ENCODE assay signal across 15 cellular contexts in genomic region chr19:16030964-16031871, GRCh38. TPM values are rescaled to one million over a fixed set of nuclear protein-coding genes. Genes with fewer than 3 reads are reported as not detected.
DNase-seq lines count a peak whose midpoint lies in the region; ATAC-seq and TF ChIP-seq lines count a peak whose summit lies in the region.
"Had no signal": no experiment of that assay in that cellular context is flagged by ENCODE, and none has a peak within 500 bp of the region (broad histone marks: within the 10 kb centered on the region; RNA-seq: fewer than 3 reads in every experiment).

No MANE protein-coding gene starts in this region.

- no peak for TF ChIP-seq CTCF in osteoblast (IDR thresholded peaks at IDR 0.05; ENCODE audit: extremely low read depth, low read depth, low read length)
- TF ChIP-seq CTCF in spleen (IDR thresholded peaks at IDR 0.05 in 8 of 11, conservative IDR thresholded peaks at IDR 0.05 in 3 of 11): no peak
- no peak for TF ChIP-seq CTCF in smooth muscle cell (IDR thresholded peaks at IDR 0.05; ENCODE audit: borderline replicate concordance, insufficient read depth, poor library complexity, severe bottlenecking)

- intact Hi-C loops in dendritic cell treated with granulocyte-macrophage colony-stimulating factor and Interleukin-4, amounts not matched to agents 40 ng/mL and 50 ng/mL, for 4 days (cut with micrococcal nuclease): no loop called here
- intact Hi-C loops in spleen (cut with DNase I; ENCODE audit: low total_unique reads): no loop called here
- intact Hi-C loops in activated CD4-positive, alpha-beta T cell treated with anti-CD3 and anti-CD28 coated beads, Interleukin-2, amount 10 ng/mL, durations not matched to agents 24 days and 14 days (cut with micrococcal nuclease): no loop called here

- no peaks in the 10 kb centered on the region for H3K27me3 Mint-ChIP-seq in activated naive CD8-positive, alpha-beta T cell treated with anti-CD3 and anti-CD28 coated beads, Interleukin-2, amount 10 ng/mL, durations not matched to agents 7 days and 5 days
- no peaks in the 10 kb centered on the region for H3K27me3 Mint-ChIP-seq in activated naive CD8-positive, alpha-beta T cell treated with anti-CD3 and anti-CD28 coated beads, Interleukin-2, amount 50 U/mL, for 24 hours
- no peaks in the 10 kb centered on the region for H3K27me3 Mint-ChIP-seq in dendritic cell treated with granulocyte-macrophage colony-stimulating factor and Interleukin-4, amounts not matched to agents 40 ng/mL and 50 ng/mL, for 4 days
- H3K27me3 Mint-ChIP-seq in activated CD4-positive, alpha-beta T cell treated with anti-CD3 and anti-CD28 coated beads, Interleukin-2, amount 10 ng/mL, durations not matched to agents 24 days and 14 days: peaks cover 5% of the 10 kb centered on the region
- H3K27me3 Mint-ChIP-seq: CD8-positive, alpha-beta memory T cell had no signal

- no peaks in the 10 kb centered on the region for H4K20me1 ChIP-seq in osteoblast (ENCODE audit: insufficient read depth, low read length)
- H4K20me1 ChIP-seq in smooth muscle cell (ENCODE audit: low read depth): no peaks in the 10 kb centered on the region
- H4K20me1 ChIP-seq: BLaER1 had no signal

- no peaks in the 10 kb centered on the region for H3K27me3 ChIP-seq in osteoblast (ENCODE audit: insufficient read depth, low read length)
- H3K27me3 ChIP-seq in spleen (replicated peaks in 1 of 7): no peaks in the 10 kb centered on the region
- H3K27me3 ChIP-seq in smooth muscle cell (ENCODE audit: low read depth): no peaks in the 10 kb centered on the region
- H3K27me3 ChIP-seq: BLaER1 had no signal

- no peaks in the 10 kb centered on the region for H3K9me3 Mint-ChIP-seq in activated naive CD8-positive, alpha-beta T cell treated with anti-CD3 and anti-CD28 coated beads, Interleukin-2, amount 10 ng/mL, durations not matched to agents 7 days and 5 days
- H3K9me3 Mint-ChIP-seq in activated naive CD8-positive, alpha-beta T cell treated with anti-CD3 and anti-CD28 coated beads, Interleukin-2, amount 50 U/mL, for 24 hours: no peaks in the 10 kb centered on the region
- peaks cover 8% of the 10 kb centered on the region for H3K9me3 Mint-ChIP-seq in dendritic cell treated with granulocyte-macrophage colony-stimulating factor and Interleukin-4, amounts not matched to agents 40 ng/mL and 50 ng/mL, for 4 days
- H3K9me3 Mint-ChIP-seq in activated CD4-positive, alpha-beta T cell treated with anti-CD3 and anti-CD28 coated beads, Interleukin-2, amount 10 ng/mL, durations not matched to agents 24 days and 14 days: no peaks in the 10 kb centered on the region
- H3K9me3 Mint-ChIP-seq: CD8-positive, alpha-beta memory T cell had no signal

- H3K36me3 ChIP-seq in osteoblast (ENCODE audit: insufficient read depth, low read length) (no peaks in the 10 kb centered on the region), spleen (no peaks in the 10 kb centered on the region), smooth muscle cell (ENCODE audit: low read depth) (no peaks in the 10 kb centered on the region)
- H3K36me3 ChIP-seq: BLaER1 had no signal

- H3K4me1 Mint-ChIP-seq in activated naive CD8-positive, alpha-beta T cell treated with anti-CD3 and anti-CD28 coated beads, Interleukin-2, amount 10 ng/mL, durations not matched to agents 7 days and 5 days: no peaks in the 10 kb centered on the region
- H3K4me1 Mint-ChIP-seq in activated naive CD8-positive, alpha-beta T cell treated with anti-CD3 and anti-CD28 coated beads, Interleukin-2, amount 50 U/mL, for 24 hours: peaks cover 13% of the 10 kb centered on the region
- H3K4me1 Mint-ChIP-seq in dendritic cell treated with granulocyte-macrophage colony-stimulating factor and Interleukin-4, amounts not matched to agents 40 ng/mL and 50 ng/mL, for 4 days (ENCODE audit: low read depth): peaks cover 27% of the 10 kb centered on the region
- H3K4me1 Mint-ChIP-seq in activated CD4-positive, alpha-beta T cell treated with anti-CD3 and anti-CD28 coated beads, Interleukin-2, amount 10 ng/mL, durations not matched to agents 24 days and 14 days: no peaks in the 10 kb centered on the region

- 83 to 94% (median 90%) methylated on average over 9 to 13 of the region's 13 CpGs for WGBS in spleen, 5 donors
- WGBS in smooth muscle cell (ENCODE audit: low lambda C conversion rate): 80% methylated on average over 13 of the region's 13 CpGs

- H3K4me3 Mint-ChIP-seq in activated naive CD8-positive, alpha-beta T cell treated with anti-CD3 and anti-CD28 coated beads, Interleukin-2, amount 10 ng/mL, durations not matched to agents 7 days and 5 days: no peak overlapping the region
- no peak overlapping the region for H3K4me3 Mint-ChIP-seq in activated naive CD8-positive, alpha-beta T cell treated with anti-CD3 and anti-CD28 coated beads, Interleukin-2, amount 50 U/mL, for 24 hours
- no peak overlapping the region for H3K4me3 Mint-ChIP-seq in dendritic cell treated with granulocyte-macrophage colony-stimulating factor and Interleukin-4, amounts not matched to agents 40 ng/mL and 50 ng/mL, for 4 days
- H3K4me3 Mint-ChIP-seq in activated CD4-positive, alpha-beta T cell treated with anti-CD3 and anti-CD28 coated beads, Interleukin-2, amount 10 ng/mL, durations not matched to agents 24 days and 14 days: no peak overlapping the region
- H3K4me3 Mint-ChIP-seq: CD8-positive, alpha-beta memory T cell had no signal

- no peaks in the 10 kb centered on the region for H3K9me3 ChIP-seq in osteoblast (ENCODE audit: low read depth, low read length)
- H3K9me3 ChIP-seq in spleen: no peaks in the 10 kb centered on the region
- H3K9me3 ChIP-seq in smooth muscle cell (replicated peaks; ENCODE audit: low read depth): no peaks in the 10 kb centered on the region
- H3K9me3 ChIP-seq: BLaER1, Caco-2 had no signal

- H3K4me3 ChIP-seq in osteoblast (ENCODE audit: insufficient read depth, low read length): no peak overlapping the region
- H3K4me3 ChIP-seq in spleen: no peak overlapping the region
- no peak overlapping the region for H3K4me3 ChIP-seq in smooth muscle cell
- H3K4me3 ChIP-seq: BLaER1 had no signal

- DNase-seq in activated naive CD8-positive, alpha-beta T cell treated with anti-CD3 and anti-CD28 coated beads, Interleukin-2, amount 10 ng/mL, durations not matched to agents 7 days and 5 days: peak; percentile 20
- DNase-seq in activated naive CD8-positive, alpha-beta T cell treated with anti-CD3 and anti-CD28 coated beads, Interleukin-2, amount 50 U/mL, for 24 hours: no peak
- DNase-seq in osteoblast (ENCODE audit: insufficient read length, low spot score, missing footprints): peak; percentile 47
- peak; percentile 25 for DNase-seq in spleen
- DNase-seq in smooth muscle cell (lab: John Stamatoyannopoulos, UW; ENCODE audit: unreplicated experiment): no peak
- DNase-seq in activated CD4-positive, alpha-beta T cell treated with anti-CD3 and anti-CD28 coated beads, Interleukin-2, amount 10 ng/mL, durations not matched to agents 24 days and 14 days: no peak
- DNase-seq: 8988T; AML-193; Caco-2; CD8-positive, alpha-beta memory T cell; DMS53; GF-D8 had no signal

- H3K4me2 ChIP-seq in osteoblast (ENCODE audit: insufficient read depth, low read length) (no peak overlapping the region), smooth muscle cell (no peak overlapping the region)
- H3K4me2 ChIP-seq: BLaER1 had no signal

- no peaks in the 10 kb centered on the region for H3K4me1 ChIP-seq in osteoblast (ENCODE audit: insufficient read depth, low read length)
- H3K4me1 ChIP-seq in spleen: no peaks in the 10 kb centered on the region
- no peaks in the 10 kb centered on the region for H3K4me1 ChIP-seq in smooth muscle cell (ENCODE audit: low read depth)
- H3K4me1 ChIP-seq: Caco-2 had no signal

- ATAC-seq in activated naive CD8-positive, alpha-beta T cell treated with anti-CD3 and anti-CD28 coated beads, Interleukin-2, amount 10 ng/mL, durations not matched to agents 7 days and 5 days (ENCODE audit: low read depth): no peak
- ATAC-seq in activated naive CD8-positive, alpha-beta T cell treated with anti-CD3 and anti-CD28 coated beads, Interleukin-2, amount 50 U/mL, for 24 hours: no peak
- ATAC-seq in GM21423 (IDR thresholded peaks at IDR 0.05; ENCODE audit: unreplicated experiment): no peak

- no peak for TF ChIP-seq POLR2A in spleen (IDR thresholded peaks at IDR 0.05)

- POLR2A ChIA-PET in activated naive CD8-positive, alpha-beta T cell treated with anti-CD3 and anti-CD28 coated beads, Interleukin-2, amount 10 ng/mL, durations not matched to agents 7 days and 5 days (lab: Charles Lee): no interaction called here

- no peak overlapping the region for H3K27ac Mint-ChIP-seq in activated naive CD8-positive, alpha-beta T cell treated with anti-CD3 and anti-CD28 coated beads, Interleukin-2, amount 10 ng/mL, durations not matched to agents 7 days and 5 days
- no peak overlapping the region for H3K27ac Mint-ChIP-seq in activated naive CD8-positive, alpha-beta T cell treated with anti-CD3 and anti-CD28 coated beads, Interleukin-2, amount 50 U/mL, for 24 hours
- H3K27ac Mint-ChIP-seq in dendritic cell treated with granulocyte-macrophage colony-stimulating factor and Interleukin-4, amounts not matched to agents 40 ng/mL and 50 ng/mL, for 4 days: peak overlapping the region; percentile 25
- H3K27ac Mint-ChIP-seq in activated CD4-positive, alpha-beta T cell treated with anti-CD3 and anti-CD28 coated beads, Interleukin-2, amount 10 ng/mL, durations not matched to agents 24 days and 14 days: no peak overlapping the region

- H3K27ac ChIP-seq in osteoblast (ENCODE audit: low read depth, low read length) (no peak overlapping the region), spleen (no peak overlapping the region), smooth muscle cell (ENCODE audit: low read depth) (no peak overlapping the region)
- H3K27ac ChIP-seq: BLaER1 had no signal

- no peaks in the 10 kb centered on the region for H3K36me3 Mint-ChIP-seq in activated naive CD8-positive, alpha-beta T cell treated with anti-CD3 and anti-CD28 coated beads, Interleukin-2, amount 10 ng/mL, durations not matched to agents 7 days and 5 days
- H3K36me3 Mint-ChIP-seq in activated naive CD8-positive, alpha-beta T cell treated with anti-CD3 and anti-CD28 coated beads, Interleukin-2, amount 50 U/mL, for 24 hours (ENCODE audit: low read depth): no peaks in the 10 kb centered on the region
- no peaks in the 10 kb centered on the region for H3K36me3 Mint-ChIP-seq in dendritic cell treated with granulocyte-macrophage colony-stimulating factor and Interleukin-4, amounts not matched to agents 40 ng/mL and 50 ng/mL, for 4 days (ENCODE audit: low read depth)
- H3K36me3 Mint-ChIP-seq in activated CD4-positive, alpha-beta T cell treated with anti-CD3 and anti-CD28 coated beads, Interleukin-2, amount 10 ng/mL, durations not matched to agents 24 days and 14 days (ENCODE audit: low read depth): no peaks in the 10 kb centered on the region
- H3K36me3 Mint-ChIP-seq: CD8-positive, alpha-beta memory T cell had no signal

- no peak overlapping the region for H3K9ac ChIP-seq in smooth muscle cell (ENCODE audit: low read depth)
- H3K9ac ChIP-seq: BLaER1 had no signal

- no peaks in the 10 kb centered on the region for H3F3A ChIP-seq in smooth muscle cell (ENCODE audit: low read depth)

- H2AFZ ChIP-seq in osteoblast (ENCODE audit: low read length): no peak overlapping the region
- H2AFZ ChIP-seq in smooth muscle cell (ENCODE audit: low read depth): no peak overlapping the region

- H3K79me2 ChIP-seq in osteoblast (ENCODE audit: insufficient read depth, low read length) (no peaks in the 10 kb centered on the region), smooth muscle cell (ENCODE audit: low read depth) (no peaks in the 10 kb centered on the region)

RNA-seq across cellular contexts. Expression of gene TPM4, which starts 45.1 kb away (rescaled TPM):
- 100 to 1,000 TPM; 278 to 282 TPM for total RNA-seq in activated naive CD8-positive, alpha-beta T cell treated with anti-CD3 and anti-CD28 coated beads, Interleukin-2, amount 10 ng/mL, durations not matched to agents 7 days and 5 days
- total RNA-seq in osteoblast (1,233 and 1,325 TPM in 2 replicates), spleen (100 to 1,000 TPM; 352 to 760 (median 443) TPM), smooth muscle cell (1,074 and 1,158 TPM in 2 replicates)
- polyA plus RNA-seq in spleen (100 to 1,000 TPM; 181 to 403 (median 238) TPM), smooth muscle cell (921 and 1,070 TPM in 2 replicates)
- 283 and 291 TPM in 2 replicates for total RNA-seq in activated CD4-positive, alpha-beta T cell treated with anti-CD3 and anti-CD28 coated beads, Interleukin-2, amount 10 ng/mL, durations not matched to agents 24 days and 14 days

Comparison
In these comparisons a context has a peak if more than half of its experiments do, and no peak if none do; other contexts are left out.
1. DNase-seq: peak in activated naive CD8-positive, alpha-beta T cell treated with anti-CD3 and anti-CD28 coated beads, Interleukin-2, amount 10 ng/mL, durations not matched to agents 7 days and 5 days (single experiment), osteoblast (single experiment) and spleen (single experiment); none in activated naive CD8-positive, alpha-beta T cell treated with anti-CD3 and anti-CD28 coated beads, Interleukin-2, amount 50 U/mL, for 24 hours (single experiment), smooth muscle cell (single experiment) and activated CD4-positive, alpha-beta T cell treated with anti-CD3 and anti-CD28 coated beads, Interleukin-2, amount 10 ng/mL, durations not matched to agents 24 days and 14 days (single experiment).